Comparison of ENCODE assay signal across 12 cellular contexts in the genomic region with DNA sequence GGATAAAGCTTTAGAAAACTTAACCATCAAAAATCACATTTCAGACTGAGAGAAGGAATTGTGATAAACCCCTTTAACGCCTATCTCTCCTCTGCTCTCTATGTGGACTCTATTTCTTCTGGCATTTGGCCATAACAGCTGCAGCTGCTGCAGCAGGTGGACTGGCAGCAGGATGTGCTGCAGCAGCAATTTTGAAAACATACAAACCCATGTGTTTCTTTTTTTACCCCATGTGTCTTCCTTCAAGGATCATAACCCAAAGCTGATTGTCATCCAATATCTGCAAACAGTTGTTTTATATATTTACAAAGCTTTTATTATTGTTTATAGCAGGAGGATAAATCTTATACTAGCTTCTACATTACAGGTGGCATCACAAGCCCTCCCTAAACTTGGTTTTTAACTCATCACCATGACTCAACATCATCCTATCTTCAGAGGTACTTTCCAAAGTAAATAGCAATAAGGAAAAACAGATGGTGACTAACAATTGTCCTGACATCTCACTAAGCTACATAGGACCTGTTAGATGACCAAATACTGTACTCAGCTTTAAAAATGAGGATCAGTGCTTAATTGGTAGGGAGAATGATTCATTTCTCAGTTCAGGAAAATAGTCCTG. TPM values are rescaled to one million over a fixed set of nuclear protein-coding genes. Genes with fewer than 3 reads are reported as not detected.
DNase-seq lines count a peak whose midpoint lies in the region; ATAC-seq and TF ChIP-seq lines count a peak whose summit lies in the region.
"Had no signal": no experiment of that assay in that cellular context is flagged by ENCODE, and none has a peak within 500 bp of the region (broad histone marks: within the 10 kb centered on the region; RNA-seq: fewer than 3 reads in every experiment).

No MANE protein-coding gene starts in this region.

- H3K4me3 ChIP-seq in epithelial cell of esophagus (ENCODE audit: low read length), result no peak overlapping the region
- H3K4me3 ChIP-seq: esophagus squamous epithelium, ovary had no signal

- ATAC-seq in HG02970 (IDR thresholded peaks at IDR 0.05; ENCODE audit: low FRiP score, unreplicated experiment), result no peak
- no peak for ATAC-seq in HG03045 (IDR thresholded peaks at IDR 0.05; ENCODE audit: unreplicated experiment)
- no peak for ATAC-seq in GM21576 (IDR thresholded peaks at IDR 0.05; ENCODE audit: unreplicated experiment)

- DNase-seq in A172 (ENCODE audit: low spot score) (peak; percentile 86), EH (ENCODE audit: low read depth) (peak; percentile 69), NCI-H345 treated with DMSO at 0.1 percent for 48 hours (lab: John Stamatoyannopoulos, UW; ENCODE audit: unreplicated experiment) (peak; percentile 34), epithelial cell of esophagus (ENCODE audit: low read depth) (peak; percentile 80), NCI-H187 treated with DMSO at 0.1 percent for 48 hours (lab: John Stamatoyannopoulos, UW) (no peak)
- DNase-seq: esophagus squamous epithelium, NCI-H82, ovary, T-helper 9 cell had no signal

- TF ChIP-seq CTCF in epithelial cell of esophagus (IDR thresholded peaks at IDR 0.05; ENCODE audit: insufficient read depth, low read depth, low read length, missing control alignments), result no peak

RNA-seq across cellular contexts. Expression of a gene that starts 14.5 kb away (rescaled TPM):
- not detected in 2 replicates for total RNA-seq in A172 (2014; rRNA removed; shearing (Covaris generic))
- total RNA-seq: esophagus squamous epithelium, ovary had no signal

RNA-seq across cellular contexts. Expression of a gene that starts 20.3 kb away (rescaled TPM):
- total RNA-seq in A172 (2014; rRNA removed; shearing (Covaris generic)), result not detected in 2 replicates
- total RNA-seq: esophagus squamous epithelium, ovary had no signal

RNA-seq across cellular contexts. Expression of a gene that starts 22.3 kb away (rescaled TPM):
- total RNA-seq in A172 (2014; rRNA removed; shearing (Covaris generic)), result not detected in 2 replicates
- total RNA-seq: esophagus squamous epithelium, ovary had no signal

RNA-seq across cellular contexts. Expression of a gene that starts 25.8 kb away (rescaled TPM):
- total RNA-seq in A172 (2014; rRNA removed; shearing (Covaris generic)), result not detected in 2 replicates
- total RNA-seq: esophagus squamous epithelium, ovary had no signal

RNA-seq across cellular contexts. Expression of a gene that starts 27.2 kb away (rescaled TPM):
- 0.26 TPM in 1 of 2 replicates, not detected in the other for total RNA-seq in A172 (2014; rRNA removed; shearing (Covaris generic))
- total RNA-seq: esophagus squamous epithelium, ovary had no signal
